ENCODE assay signal across 10 cellular contexts in genomic region chr6:7721654-7722053, GRCh38. TPM values are rescaled to one million over a fixed set of nuclear protein-coding genes. Genes with fewer than 3 reads are reported as not detected.
DNase-seq lines count a peak whose midpoint lies in the region; ATAC-seq, FAIRE-seq and TF ChIP-seq lines count a peak whose summit lies in the region.
"Had no signal": no experiment of that assay in that cellular context is flagged by ENCODE, and none has a peak within 500 bp of the region (broad histone marks: within the 10 kb centered on the region; RNA-seq: fewer than 3 reads in every experiment).

No MANE protein-coding gene starts in this region.

- H3K79me2 ChIP-seq in SU-DHL-6 (ENCODE audit: insufficient read depth, low read length) (no peaks in the 10 kb centered on the region), neural progenitor cell (ENCODE audit: low read depth) (no peaks in the 10 kb centered on the region)

- H3K27ac ChIP-seq in SU-DHL-6 (ENCODE audit: low read depth, low read length) (no peak overlapping the region), neural progenitor cell (no peak overlapping the region), small intestine (ENCODE audit: low read depth in 1 of 2, low read length in 1 of 2) (no peak overlapping the region)

- ATAC-seq in HG03571 (IDR thresholded peaks at IDR 0.05; ENCODE audit: unreplicated experiment), result no peak

- peaks cover 32% of the 10 kb centered on the region for H3K27me3 Mint-ChIP-seq in neural progenitor cell (ENCODE audit: insufficient read depth, low read depth)

- H2AFZ ChIP-seq in SU-DHL-6 (ENCODE audit: low read depth, low read length, severe bottlenecking) (no peak overlapping the region), neural progenitor cell (replicated peaks) (no peak overlapping the region)

- no peaks in the 10 kb centered on the region for H3K27me3 ChIP-seq in SU-DHL-6 (ENCODE audit: low read length)
- peaks cover 59% of the 10 kb centered on the region for H3K27me3 ChIP-seq in neural progenitor cell
- H3K27me3 ChIP-seq in small intestine (ENCODE audit: control insufficient read depth in 2 of 2, insufficient read depth in 2 of 2, low read length in 2 of 2), result peaks cover 0 to 2% of the 10 kb centered on the region in 2 donors

- H3K4me1 ChIP-seq in neural progenitor cell, result peaks cover 3% of the 10 kb centered on the region
- no peaks in the 10 kb centered on the region for H3K4me1 ChIP-seq in small intestine (ENCODE audit: control insufficient read depth in 2 of 2, insufficient read depth in 1 of 2, low read depth in 1 of 2, low read length in 1 of 2)

- no peak overlapping the region for H3K4me3 Mint-ChIP-seq in neural progenitor cell
- H3K4me3 Mint-ChIP-seq: T-helper 1 cell treated with Interleukin-12 subunit alpha and Interleukin-12 subunit beta and Interleukin-4 antibody, amounts not matched to agents 30 μg/mL and 1 μg/mL, for 36 hours had no signal

- 31 to 38% (median 34%) methylated on average over 3 of the region's 3 CpGs for WGBS in small intestine, 3 donors

- DNase-seq in Caki2 (ENCODE audit: low read depth) (peak; percentile 19), kidney tubule cell (ENCODE audit: low spot score) (peak; percentile 42), neural progenitor cell (ENCODE audit: low spot score) (no peak), small intestine (no peak)
- DNase-seq in Jurkat, Clone E6-1 (ENCODE audit: low read depth, low spot score), result peak; percentile 18
- no peak for DNase-seq in activated CD8-positive, alpha-beta memory T cell treated with anti-CD3 and anti-CD28 coated beads, Interleukin-2, amount 50 U/mL, for 4 hours
- DNase-seq: stimulated activated CD4-positive, alpha-beta T cell treated with anti-CD3 and anti-CD28 coated beads, Interleukin-2, amount 100 ng/mL, for 48 hours had no signal

- no peaks in the 10 kb centered on the region for H3F3A ChIP-seq in SU-DHL-6 (ENCODE audit: insufficient read depth)
- H3F3A ChIP-seq in neural progenitor cell (ENCODE audit: low read depth), result no peaks in the 10 kb centered on the region

- H3K4me1 Mint-ChIP-seq in neural progenitor cell, result peaks cover 4% of the 10 kb centered on the region

- H3K4me3 ChIP-seq in Jurkat, Clone E6-1 (ENCODE audit: low read length), result no peak overlapping the region
- H3K4me3 ChIP-seq in SU-DHL-6 (ENCODE audit: insufficient read depth, low read length, poor library complexity, severe bottlenecking) (no peak overlapping the region), neural progenitor cell (no peak overlapping the region), small intestine (ENCODE audit: low read depth in 1 of 2, low read length in 2 of 2) (no peak overlapping the region)

- H3K9ac ChIP-seq in SU-DHL-6 (ENCODE audit: low read length), result no peak overlapping the region
- no peak overlapping the region for H3K9ac ChIP-seq in neural progenitor cell

- no peak overlapping the region for H3K4me2 ChIP-seq in SU-DHL-6 (ENCODE audit: low read depth, low read length, poor library complexity, severe bottlenecking)
- no peak overlapping the region for H3K4me2 ChIP-seq in neural progenitor cell

- no peak for FAIRE-seq in small intestine (lab: Jason Lieb, UNC)

- H3K27ac Mint-ChIP-seq in neural progenitor cell, result no peak overlapping the region
- H3K27ac Mint-ChIP-seq: T-helper 1 cell treated with Interleukin-12 subunit alpha and Interleukin-12 subunit beta and Interleukin-4 antibody, amounts not matched to agents 30 μg/mL and 1 μg/mL, for 36 hours had no signal

- H3K9me3 Mint-ChIP-seq in neural progenitor cell, result no peaks in the 10 kb centered on the region
- H3K9me3 Mint-ChIP-seq: T-helper 1 cell treated with Interleukin-12 subunit alpha and Interleukin-12 subunit beta and Interleukin-4 antibody, amounts not matched to agents 30 μg/mL and 1 μg/mL, for 36 hours had no signal

- H3K9me3 ChIP-seq in SU-DHL-6 (ENCODE audit: insufficient read depth, low read length), result no peaks in the 10 kb centered on the region
- no peaks in the 10 kb centered on the region for H3K9me3 ChIP-seq in neural progenitor cell (ENCODE audit: low read depth)
- no peaks in the 10 kb centered on the region for H3K9me3 ChIP-seq in small intestine (ENCODE audit: control insufficient read depth, low read depth)

- peak; percentile 43 for TF ChIP-seq CTCF in SU-DHL-6 (IDR thresholded peaks at IDR 0.05; ENCODE audit: insufficient read depth, low read length, poor library complexity, severe bottlenecking)
- TF ChIP-seq CTCF in neural progenitor cell (IDR thresholded peaks at IDR 0.05), result no peak

- no peaks in the 10 kb centered on the region for H3K36me3 Mint-ChIP-seq in neural progenitor cell

- in situ Hi-C loops in Caki2 (cut with HindIII; ENCODE audit: low pct_unique_long_range_greater_than_20kb, low sequenced_read_pairs), result no loop called here

- no peaks in the 10 kb centered on the region for H3K36me3 ChIP-seq in SU-DHL-6 (ENCODE audit: low read length)
- H3K36me3 ChIP-seq in neural progenitor cell, result no peaks in the 10 kb centered on the region
- H3K36me3 ChIP-seq in small intestine (ENCODE audit: control insufficient read depth in 2 of 2, insufficient read depth in 2 of 2, low read length in 2 of 2), result no peaks in the 10 kb centered on the region

- no peaks in the 10 kb centered on the region for H4K20me1 ChIP-seq in SU-DHL-6 (ENCODE audit: low read depth, low read length)
- H4K20me1 ChIP-seq in neural progenitor cell (ENCODE audit: low read depth), result peaks cover 8% of the 10 kb centered on the region

- no peaks in the 10 kb centered on the region for H3K9me2 ChIP-seq in SU-DHL-6 (replicated peaks; ENCODE audit: insufficient read depth, low read length)

RNA-seq across cellular contexts. Expression of gene BMP6, which starts 4.2 kb away (rescaled TPM):
- total RNA-seq in Caki2 (2014; rRNA removed; shearing (Covaris generic); ENCODE audit: low replicate concordance), result 6.4 and 7.5 TPM in 2 replicates
- 0.31 TPM for polyA plus RNA-seq in Jurkat, Clone E6-1 (2012; ENCODE audit: insufficient read depth, insufficient read length)
- 0.37 and 0.41 TPM in 2 replicates for total RNA-seq in neural progenitor cell (ENCODE audit: low replicate concordance)
- polyA plus RNA-seq in small intestine, result 1 to 10 TPM in 2 of 3 donors, under 1 TPM in 1; 0.22 to 2.0 (median 1.4) TPM

Comparison
In these comparisons a context has a peak if more than half of its experiments do, and no peak if none do; other contexts are left out.
1. DNase-seq: peak in Caki2 (single experiment), Jurkat, Clone E6-1 (single experiment) and kidney tubule cell (single experiment); none in activated CD8-positive, alpha-beta memory T cell treated with anti-CD3 and anti-CD28 coated beads, Interleukin-2, amount 50 U/mL, for 4 hours (single experiment), neural progenitor cell (single experiment) and small intestine (single experiment).